In genomic region chr17:75325827-75326586, GRCh38 we compare ENCODE assay signal across 1 cellular context.
TF ChIP-seq lines count a peak whose summit lies in the region.

No MANE protein-coding gene starts in this region.

TF ChIP-seq in endothelial cell of umbilical vein, 7 proteins besides CTCF, POLR2A, EP300 and RAD21 (continued from another document):
- no peak for TF ChIP-seq MAX (IDR thresholded peaks at IDR 0.05; ENCODE audit: insufficient read depth, insufficient read length)
